In genomic region chr7:112997831-112998230, GRCh38 we compare ENCODE assay signal across 20 cellular contexts.
"Had no signal": no experiment of that assay in that cellular context is flagged by ENCODE, and none has a peak within 500 bp of the region (broad histone marks: within the 10 kb centered on the region; RNA-seq: fewer than 3 reads in every experiment).

No MANE protein-coding gene starts in this region.

- H3K4me3 ChIP-seq: dorsolateral prefrontal cortex, gastrocnemius medialis, right atrium auricular region, skin epidermis, tibial nerve, uterus had no signal

- H3K27ac ChIP-seq: dorsolateral prefrontal cortex, gastrocnemius medialis, right atrium auricular region, skin epidermis, tibial nerve, uterus had no signal

- DNase-seq: activated CD4-positive, alpha-beta memory T cell treated with anti-CD3 and anti-CD28 coated beads for 36 hours; activated CD4-positive, alpha-beta T cell treated with anti-CD3 and anti-CD28 coated beads for 4 hours; activated CD8-positive, alpha-beta memory T cell treated with anti-CD3 and anti-CD28 coated beads, Interleukin-2, amount 10 ng/mL, durations not matched to agents 7 days and 5 days; activated naive CD4-positive, alpha-beta T cell; activated naive CD8-positive, alpha-beta T cell treated with anti-CD3 and anti-CD28 coated beads for 36 hours; amygdala; central memory CD4-positive, alpha-beta T cell; dorsolateral prefrontal cortex; gastrocnemius medialis; head of caudate nucleus; kidney; midbrain; nucleus accumbens; stimulated activated CD4-positive, alpha-beta T cell treated with anti-CD3 and anti-CD28 coated beads, Interleukin-15, amount 100 ng/mL, for 24 hours; stimulated activated CD4-positive, alpha-beta T cell treated with anti-CD3 and anti-CD28 coated beads, Interleukin-2, amount 100 ng/mL, for 48 hours; uterus had no signal

- H3K27me3 ChIP-seq: dorsolateral prefrontal cortex, gastrocnemius medialis, right atrium auricular region, tibial nerve, uterus had no signal

- ATAC-seq: activated CD8-positive, alpha-beta memory T cell treated with anti-CD3 and anti-CD28 coated beads, Interleukin-2, amount 10 ng/mL, durations not matched to agents 7 days and 5 days; gastrocnemius medialis; left lobe of liver had no signal

- H3K9me3 ChIP-seq: gastrocnemius medialis, right atrium auricular region, tibial nerve, uterus had no signal

- H3K4me1 ChIP-seq: gastrocnemius medialis, right atrium auricular region, tibial nerve, uterus had no signal

- H3K36me3 ChIP-seq: gastrocnemius medialis, right atrium auricular region, tibial nerve, uterus had no signal
